ENCODE assay signal across 8 cellular contexts in the genomic region with DNA sequence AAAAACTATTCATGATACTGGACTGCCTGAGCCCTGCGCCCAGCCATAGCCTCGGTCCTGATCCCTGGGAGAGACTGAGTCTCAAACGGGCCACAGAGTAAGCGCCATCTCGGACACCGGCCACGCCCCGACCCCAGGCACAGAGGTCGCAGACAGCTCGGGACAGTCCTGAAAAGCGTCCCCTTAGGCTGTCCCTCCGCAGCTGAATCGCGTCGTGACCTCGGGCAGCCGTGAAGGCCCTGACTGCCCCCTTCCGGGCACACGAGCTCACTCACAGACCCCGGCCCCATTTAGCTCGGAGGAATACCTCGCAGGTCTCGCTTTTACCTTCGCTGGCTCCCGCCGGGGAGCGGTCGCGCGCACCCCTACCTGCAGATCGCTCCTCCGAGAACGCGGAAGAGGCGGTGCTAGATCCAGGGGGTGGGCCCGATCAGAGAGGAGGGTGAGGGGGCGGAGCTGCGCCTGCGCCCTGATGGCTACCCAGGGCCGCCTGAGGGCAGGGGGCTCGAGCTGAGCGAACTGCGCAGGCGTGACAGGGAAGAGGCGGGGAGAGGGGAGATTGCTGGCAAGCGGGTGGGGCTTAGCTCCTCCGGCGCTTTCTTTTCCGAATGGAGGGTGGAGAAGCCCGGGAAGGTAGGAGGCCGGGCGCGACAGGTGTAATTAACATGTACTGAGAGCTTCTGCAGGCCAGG. TPM values are rescaled to one million over a fixed set of nuclear protein-coding genes. Genes with fewer than 3 reads are reported as not detected.
A peak's percentile ranks its signal among the peaks of the same experiment; 100 is the strongest.
DNase-seq lines count a peak whose midpoint lies in the region; ATAC-seq, FAIRE-seq and TF ChIP-seq lines count a peak whose summit lies in the region.

A gene (minus strand): TSS at position 411 of the 692 bp plus-strand sequence. CDS start 20,941 bp downstream, outside the sequence.

- no peaks in the 10 kb centered on the region for H3K9me3 ChIP-seq in HepG2 (ENCODE audit: low read length)

- TF ChIP-seq CTCF in C4-2B (conservative IDR thresholded peaks at IDR 0.05) (no peak), HepG2 (CRISPR knock-in tag; IDR thresholded peaks at IDR 0.05) (peak; percentile 56)

- peak within 1 kb of the TSS; percentile 79 for H3K9ac ChIP-seq in HepG2 (ENCODE audit: insufficient read depth, low read depth, low read length)

- peak; percentile 69 to 96 for TF ChIP-seq POLR2A in HepG2 (IDR thresholded peaks at IDR 0.05; ENCODE audit: insufficient read depth in 1 of 2, low read depth in 2 of 2, low read length in 2 of 2)

- peaks cover 44% of the 10 kb centered on the region for H3K4me1 ChIP-seq in HepG2 (ENCODE audit: insufficient read depth, low read length)

- no peaks in the 10 kb centered on the region for H3K27me3 ChIP-seq in HepG2 (ENCODE audit: control insufficient read depth in 1 of 2, insufficient read depth in 2 of 2, low read length in 2 of 2)

- H4K20me1 ChIP-seq in HepG2 (ENCODE audit: insufficient read depth, low read length): no peaks in the 10 kb centered on the region

- H3K4me3 ChIP-seq in HepG2 (replicated peaks in 1 of 3; ENCODE audit: insufficient read depth in 1 of 3, low read depth in 2 of 3, low read length in 3 of 3): peak within 1 kb of the TSS; percentile 91 to 97 (median 92)

- CTCF ChIA-PET in HepG2 (lab: Yijun Ruan, JAX; ENCODE audit: low intra/inter-chr PET ratio, low total read pairs): no interaction called here

- ATAC-seq in GM19328 (IDR thresholded peaks at IDR 0.05; ENCODE audit: unreplicated experiment) (peak; percentile 92), HG03520 (IDR thresholded peaks at IDR 0.05; ENCODE audit: unreplicated experiment) (peak; percentile 92), HepG2 (peak; percentile 92)

- no TSS peak for BruUV-seq in HepG2 (replicated peaks; lab: Mats Ljungman, UMichigan)

- peaks cover 7% of the 10 kb centered on the region for H3K79me2 ChIP-seq in HepG2 (ENCODE audit: insufficient read depth, low read length)

- peak within 1 kb of the TSS; percentile 24 for H2AFZ ChIP-seq in HepG2 (ENCODE audit: low read length)

- H3K27ac ChIP-seq in C4-2B: peak within 1 kb of the TSS; percentile 79
- H3K27ac ChIP-seq in HepG2 (ENCODE audit: extremely low read length, insufficient read depth, low read length): peak within 1 kb of the TSS; percentile 56

- POLR2A ChIA-PET in HepG2 (lab: Yijun Ruan, JAX): interaction anchor here (0.5 to 4.3 kb wide), 8 partner anchors 9 to 124 kb away, joined by 3 to 79 read pairs (median 5); a partner anchor contains a TSS

- peak; percentile 83 for FAIRE-seq in HepG2 (lab: Jason Lieb, UNC)

- TF ChIP-seq EP300 in HepG2 (IDR thresholded peaks at IDR 0.05; ENCODE audit: low read depth in 2 of 2, low read length in 2 of 2): no peak
- no peak for TF ChIP-seq EP300 in HepG2 (CRISPR knock-in tag; IDR thresholded peaks at IDR 0.05; ENCODE audit: borderline replicate concordance)

- peaks cover 0 to 4% of the 10 kb centered on the region in 2 experiments; a peak in 1 of 5 replicates for H3K36me3 ChIP-seq in HepG2 (replicated peaks in 1 of 2; ENCODE audit: control insufficient read depth in 1 of 2, insufficient read depth in 2 of 2, low read length in 2 of 2)

- WGBS in HepG2 (ENCODE audit: low lambda C conversion rate): 0% methylated on average over 19 of the region's 53 CpGs

- H3K4me2 ChIP-seq in HepG2 (ENCODE audit: low read depth, low read length): peak within 1 kb of the TSS; percentile 90

- DNase-seq in NCI-H82 (lab: John Stamatoyannopoulos, UW): peak; percentile 99
- DNase-seq in activated CD4-positive, alpha-beta T cell treated with anti-CD3 and anti-CD28 coated beads, Interleukin-2, amount 50 U/mL, for 48 hours: peak; percentile 98 to 99
- DNase-seq in dermis blood vessel endothelial cell: peak; percentile 97
- peak; percentile 92 for DNase-seq in HepG2 (ENCODE audit: low spot score)
- DNase-seq in stimulated activated CD4-positive, alpha-beta T cell treated with anti-CD3 and anti-CD28 coated beads, Interleukin-4, amount 100 ng/mL, for 1 hour: peak; percentile 99

- in situ Hi-C loops in HepG2 (cut with HindIII; ENCODE audit: extremely low pct_ligation_motif_present, low pct_unique_long_range_greater_than_20kb): no loop called here

- intact Hi-C loops in HepG2 (cut with micrococcal nuclease; ENCODE audit: unreplicated experiment): loop anchor here (5.0 kb wide), 1 partner anchor 123 kb away; no protein-coding TSS in a partner anchor

- TF ChIP-seq RAD21 in HepG2 (CRISPR knock-in tag; IDR thresholded peaks at IDR 0.05): peak; percentile 56

TF ChIP-seq in HepG2, 621 proteins besides CTCF, POLR2A, EP300 and RAD21 (continues in another document):
- TF ChIP-seq FOXK2 (IDR thresholded peaks at IDR 0.05) (no peak), ZNF790 (CRISPR knock-in tag; IDR thresholded peaks at IDR 0.05; ENCODE audit: borderline replicate concordance) (no peak), PHB2 (IDR thresholded peaks at IDR 0.05; ENCODE audit: partially characterized antibody) (no peak)

RNA-seq across cellular contexts. Expression of the gene that starts here (rescaled TPM):
- total RNA-seq in dermis blood vessel endothelial cell (24.1 and 26.4 TPM in 2 replicates), HepG2 (2016; rRNA removed; fragmentation: Illumina TruSeq; extraction: Trizol) (14.7 and 18.5 TPM in 2 replicates)
- total RNA-seq in HepG2 (2016; cell fraction: cytosol; rRNA removed; fragmentation: Illumina TruSeq; extraction: Trizol; ENCODE audit: low read depth): 10.5 and 13.8 TPM in 2 replicates
- 14.4 and 19.1 TPM in 2 replicates for total RNA-seq in HepG2 (2016; cell fraction: insoluble cytoplasmic fraction; rRNA removed; fragmentation: Illumina TruSeq; extraction: Trizol)
- total RNA-seq in HepG2 (2016; cell fraction: membrane; rRNA removed; fragmentation: Illumina TruSeq; extraction: Trizol): 13.7 and 15.8 TPM in 2 replicates
- 21.2 and 21.4 TPM in 2 replicates for total RNA-seq in HepG2 (2016; cell fraction: nucleus; rRNA removed; fragmentation: Illumina TruSeq; extraction: Trizol)
- 24.1 and 25.6 TPM in 2 replicates for polyA plus RNA-seq in HepG2 (2011; rRNA removed)
- 16.8 and 17.9 TPM in 2 replicates for polyA plus RNA-seq in HepG2 (2011; cell fraction: cytosol; rRNA removed)
- polyA plus RNA-seq in HepG2 (2011; cell fraction: nucleus; rRNA removed): 84.8 and 85.6 TPM in 2 replicates
- polyA plus RNA-seq in HepG2 (2012): 16.8 and 18.6 TPM in 2 replicates
- 16.7 and 21.4 TPM in 2 replicates for polyA plus RNA-seq in HepG2 (2016; cell fraction: cytosol; fragmentation: Illumina TruSeq; extraction: Trizol; ENCODE audit: low read depth)
- polyA plus RNA-seq in HepG2 (2016; cell fraction: insoluble cytoplasmic fraction; fragmentation: Illumina TruSeq; extraction: Trizol; ENCODE audit: low read depth): 20.0 and 23.4 TPM in 2 replicates
- polyA plus RNA-seq in HepG2 (2016; cell fraction: membrane; fragmentation: Illumina TruSeq; extraction: Trizol; ENCODE audit: low read depth): 14.8 and 17.5 TPM in 2 replicates
- polyA plus RNA-seq in HepG2 (2016; cell fraction: nucleus; fragmentation: Illumina TruSeq; extraction: Trizol; ENCODE audit: insufficient read depth, low read depth): 65.1 and 68.0 TPM in 2 replicates
- 29.1 and 38.2 TPM in 2 replicates for polyA minus RNA-seq in HepG2 (2011; rRNA and poly(A)+ RNA removed; ENCODE audit: low replicate concordance)
- polyA minus RNA-seq in HepG2 (2011; cell fraction: cytosol; rRNA and poly(A)+ RNA removed): 10.8 and 13.0 TPM in 2 replicates
- 36.7 and 41.2 TPM in 2 replicates for polyA minus RNA-seq in HepG2 (2011; cell fraction: nucleus; rRNA and poly(A)+ RNA removed)

Comparison
In these comparisons a context has a peak if more than half of its experiments do, and no peak if none do; other contexts are left out.
1. Peak in every context shown above with its lines: DNase-seq, ATAC-seq, H3K4me3 ChIP-seq and H3K27ac ChIP-seq.